Comparison of ENCODE assay signal across 1 cellular context in the genomic region with DNA sequence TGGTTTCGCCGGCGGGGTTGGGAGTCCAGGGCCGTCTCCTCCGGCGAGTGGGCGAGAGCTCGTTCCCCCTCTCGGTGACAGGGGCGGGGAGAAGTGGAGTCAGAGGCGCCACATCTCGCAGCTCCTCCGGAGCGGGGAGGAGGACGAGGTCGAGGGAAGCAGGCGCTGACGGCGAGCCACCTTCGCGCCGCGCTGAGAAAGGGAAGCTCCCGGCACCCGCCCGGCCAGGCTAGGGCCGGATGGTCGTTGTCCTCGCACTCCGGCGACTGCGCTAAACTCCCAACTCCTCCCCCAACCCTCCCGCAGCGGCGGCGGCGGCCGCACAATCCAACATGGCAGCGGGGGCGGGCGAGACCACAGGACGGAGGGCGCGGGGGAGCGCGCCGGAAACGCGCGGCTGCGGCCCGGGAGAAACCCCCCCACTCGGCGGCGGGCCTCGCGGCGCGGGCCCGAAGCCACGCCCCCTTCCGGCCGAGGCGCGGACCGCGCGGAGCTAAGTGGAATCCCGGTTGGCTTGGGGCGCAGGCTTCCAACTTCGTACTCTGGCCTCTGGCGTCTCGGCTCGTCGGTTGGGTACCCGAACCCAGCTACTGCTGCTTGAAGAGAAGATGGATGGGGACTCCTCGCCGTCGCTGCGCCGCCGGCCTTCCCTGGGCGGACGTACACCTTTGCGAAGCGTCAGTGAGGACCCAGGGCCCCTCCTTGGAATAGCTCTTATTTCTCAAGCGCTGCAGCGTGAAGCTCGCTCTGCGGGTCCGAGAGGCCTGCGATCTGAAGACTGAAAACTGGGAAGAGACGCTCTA.
TF ChIP-seq lines count a peak whose summit lies in the region.

Gene WASL (minus strand): TSS at position 270 of the 803 bp plus-strand sequence. CDS start 269 bp downstream, at position 1.

TF ChIP-seq in K562, 482 proteins besides CTCF, POLR2A, EP300 and RAD21 (continued from another document and continues in another):
- TF ChIP-seq ZFPM2 (CRISPR knock-in tag; IDR thresholded peaks at IDR 0.05) (peak; percentile 87; the same call in 1 of the 2 replicates), ESRRA (IDR thresholded peaks at IDR 0.05; ENCODE audit: borderline replicate concordance, low read depth) (peak; percentile 87; the same call in 1 of the 2 replicates), ZNF253 (CRISPR knock-in tag; conservative IDR thresholded peaks at IDR 0.05) (peak; percentile 63; the same call in 1 of the 2 replicates), TFAP4 (CRISPR knock-in tag; IDR thresholded peaks at IDR 0.05; ENCODE audit: borderline replicate concordance) (peak; percentile 70), MTA2 (IDR thresholded peaks at IDR 0.05; ENCODE audit: low read depth) (0 out of 2 replicates have a peak, but pooled peaks have one; percentile 27), E2F5 (CRISPR knock-in tag; IDR thresholded peaks at IDR 0.05) (peak; percentile 23; the same call in 1 of the 2 replicates), TEAD4 (IDR thresholded peaks at IDR 0.05; ENCODE audit: low read length) (peak; percentile 55), TEAD4 (CRISPR knock-in tag; IDR thresholded peaks at IDR 0.05; ENCODE audit: borderline replicate concordance) (peak; percentile 89), E2F1 (CRISPR knock-in tag; IDR thresholded peaks at IDR 0.05) (peak; percentile 94), ZNF175 (CRISPR knock-in tag; IDR thresholded peaks at IDR 0.05; ENCODE audit: low read depth) (peak; percentile 65; the same call in 1 of the 2 replicates), MYBL2 (IDR thresholded peaks at IDR 0.05; ENCODE audit: low read depth) (no peak), MYBL2 (CRISPR knock-in tag; IDR thresholded peaks at IDR 0.05; ENCODE audit: borderline replicate concordance) (no peak), NR1H2 (CRISPR knock-in tag; IDR thresholded peaks at IDR 0.05) (0 out of 2 replicates have a peak, but pooled peaks have one; percentile 9), RBM15 (IDR thresholded peaks at IDR 0.05; ENCODE audit: insufficient read depth, low read length) (no peak), NR4A1 (CRISPR knock-in tag; IDR thresholded peaks at IDR 0.05) (peak; percentile 94), NR4A1 (tag; IDR thresholded peaks at IDR 0.05) (peak; percentile 48; the same call in 1 of the 2 replicates), HDAC8 (tag; IDR thresholded peaks at IDR 0.05) (0 out of 2 replicates have a peak, but pooled peaks have one; percentile 7), ZNF24 (IDR thresholded peaks at IDR 0.05) (peak; percentile 73), CHAMP1 (IDR thresholded peaks at IDR 0.05) (0 out of 2 replicates have a peak, but pooled peaks have one; percentile 4), CEBPB (tag; IDR thresholded peaks at IDR 0.05) (no peak), U2AF1 (optimal IDR thresholded peaks at IDR 0.05; ENCODE audit: low read depth, low read length) (peak; percentile 94), ZNF431 (CRISPR knock-in tag; IDR thresholded peaks at IDR 0.05) (peak; percentile 45), RB1 (IDR thresholded peaks at IDR 0.05; ENCODE audit: low read depth) (peak; percentile 98), FUS (optimal IDR thresholded peaks at IDR 0.05; ENCODE audit: low read depth, low read length) (peak; percentile 95), ZBTB33 (CRISPR knock-in tag; IDR thresholded peaks at IDR 0.05) (peak; percentile 84), GABPA (tag; conservative IDR thresholded peaks at IDR 0.05; ENCODE audit: low read depth) (peak; percentile 97), CBX2 (IDR thresholded peaks at IDR 0.05; ENCODE audit: insufficient read depth, low read length, poor library complexity, severe bottlenecking) (no peak), ELF4 (CRISPR knock-in tag; IDR thresholded peaks at IDR 0.05) (0 out of 2 replicates have a peak, but pooled peaks have one; percentile 38)
- TF ChIP-seq, protein P1, sequence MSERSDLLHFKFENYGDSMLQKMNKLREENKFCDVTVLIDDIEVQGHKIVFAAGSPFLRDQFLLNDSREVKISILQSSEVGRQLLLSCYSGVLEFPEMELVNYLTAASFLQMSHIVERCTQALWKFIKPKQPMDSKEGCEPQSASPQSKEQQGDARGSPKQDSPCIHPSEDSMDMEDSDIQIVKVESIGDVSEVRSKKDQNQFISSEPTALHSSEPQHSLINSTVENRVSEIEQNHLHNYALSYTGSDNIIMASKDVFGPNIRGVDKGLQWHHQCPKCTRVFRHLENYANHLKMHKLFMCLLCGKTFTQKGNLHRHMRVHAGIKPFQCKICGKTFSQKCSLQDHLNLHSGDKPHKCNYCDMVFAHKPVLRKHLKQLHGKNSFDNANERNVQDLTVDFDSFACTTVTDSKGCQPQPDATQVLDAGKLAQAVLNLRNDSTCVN (CRISPR knock-in tag; IDR thresholded peaks at IDR 0.05) = peak; percentile 90
- TF ChIP-seq, protein P2, sequence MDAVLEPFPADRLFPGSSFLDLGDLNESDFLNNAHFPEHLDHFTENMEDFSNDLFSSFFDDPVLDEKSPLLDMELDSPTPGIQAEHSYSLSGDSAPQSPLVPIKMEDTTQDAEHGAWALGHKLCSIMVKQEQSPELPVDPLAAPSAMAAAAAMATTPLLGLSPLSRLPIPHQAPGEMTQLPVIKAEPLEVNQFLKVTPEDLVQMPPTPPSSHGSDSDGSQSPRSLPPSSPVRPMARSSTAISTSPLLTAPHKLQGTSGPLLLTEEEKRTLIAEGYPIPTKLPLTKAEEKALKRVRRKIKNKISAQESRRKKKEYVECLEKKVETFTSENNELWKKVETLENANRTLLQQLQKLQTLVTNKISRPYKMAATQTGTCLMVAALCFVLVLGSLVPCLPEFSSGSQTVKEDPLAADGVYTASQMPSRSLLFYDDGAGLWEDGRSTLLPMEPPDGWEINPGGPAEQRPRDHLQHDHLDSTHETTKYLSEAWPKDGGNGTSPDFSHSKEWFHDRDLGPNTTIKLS (IDR thresholded peaks at IDR 0.05; ENCODE audit: borderline replicate concordance, low read depth) = peak; percentile 85
- TF ChIP-seq, protein P3, sequence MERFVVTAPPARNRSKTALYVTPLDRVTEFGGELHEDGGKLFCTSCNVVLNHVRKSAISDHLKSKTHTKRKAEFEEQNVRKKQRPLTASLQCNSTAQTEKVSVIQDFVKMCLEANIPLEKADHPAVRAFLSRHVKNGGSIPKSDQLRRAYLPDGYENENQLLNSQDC (CRISPR knock-in tag; IDR thresholded peaks at IDR 0.05) = peak; percentile 96
